Comparison of ENCODE assay signal across 11 cellular contexts in genomic region chr1:39646232-39647081, GRCh38. TPM values are rescaled to one million over a fixed set of nuclear protein-coding genes. Genes with fewer than 3 reads are reported as not detected.
DNase-seq lines count a peak whose midpoint lies in the region; ATAC-seq and TF ChIP-seq lines count a peak whose summit lies in the region.
"Had no signal": no experiment of that assay in that cellular context is flagged by ENCODE, and none has a peak within 500 bp of the region (broad histone marks: within the 10 kb centered on the region; RNA-seq: fewer than 3 reads in every experiment).

No MANE protein-coding gene starts in this region.

- H3K4me1 Mint-ChIP-seq in endodermal cell, result peaks cover 5% of the 10 kb centered on the region
- no peaks in the 10 kb centered on the region for H3K4me1 Mint-ChIP-seq in activated T-cell treated with anti-CD3 and anti-CD28 coated beads, Interleukin-2, amount 50 U/mL, for 4 hours (ENCODE audit: low read depth)

- H3K36me3 Mint-ChIP-seq in endodermal cell (ENCODE audit: low read depth), result no peaks in the 10 kb centered on the region
- no peaks in the 10 kb centered on the region for H3K36me3 Mint-ChIP-seq in activated T-cell treated with anti-CD3 and anti-CD28 coated beads, Interleukin-2, amount 50 U/mL, for 4 hours (ENCODE audit: insufficient read depth)

- no peak for TF ChIP-seq CTCF in endodermal cell (conservative IDR thresholded peaks at IDR 0.05)

- no peak overlapping the region for H3K9ac ChIP-seq in endodermal cell (ENCODE audit: extremely low read depth, low read length, poor library complexity, severe bottlenecking)
- H3K9ac ChIP-seq: KMS-11 had no signal

- DNase-seq in NCI-H524 (lab: John Stamatoyannopoulos, UW) (peak; percentile 56 to 70), NCI-H524 treated with DMSO at 0.1 percent for 48 hours (lab: John Stamatoyannopoulos, UW) (no peak), endodermal cell (peak; percentile 84), aorta (peak; percentile 72 to 80), middle frontal gyrus (ENCODE audit: extremely low spot score, low spot score) (no peak)
- no peak for DNase-seq in activated T-cell treated with anti-CD3 and anti-CD28 coated beads, Interleukin-2, amount 50 U/mL, for 4 hours

- intact Hi-C loops in aorta (cut with DNase I), result no loop called here

- H3K9me3 Mint-ChIP-seq in endodermal cell, result no peaks in the 10 kb centered on the region
- no peaks in the 10 kb centered on the region for H3K9me3 Mint-ChIP-seq in activated T-cell treated with anti-CD3 and anti-CD28 coated beads, Interleukin-2, amount 50 U/mL, for 4 hours

- H3K27me3 ChIP-seq in endodermal cell (ENCODE audit: control insufficient read depth, insufficient read depth, low read length, poor library complexity, severe bottlenecking) (peaks cover 71% of the 10 kb centered on the region), aorta (ENCODE audit: control insufficient read depth in 1 of 2, insufficient read depth in 2 of 2, low read length in 1 of 2) (no peaks in the 10 kb centered on the region)

- no peaks in the 10 kb centered on the region for H3K36me3 ChIP-seq in endodermal cell (ENCODE audit: control insufficient read depth, insufficient read depth, low read length)
- no peaks in the 10 kb centered on the region for H3K36me3 ChIP-seq in mesodermal cell (ENCODE audit: control insufficient read depth, insufficient read depth, low read length)
- no peaks in the 10 kb centered on the region for H3K36me3 ChIP-seq in aorta (ENCODE audit: control insufficient read depth in 1 of 2, insufficient read depth in 2 of 2, low read length in 1 of 2)

- H3K4me1 ChIP-seq in endodermal cell (ENCODE audit: control insufficient read depth, insufficient read depth, low read length) (no peaks in the 10 kb centered on the region), mesodermal cell (ENCODE audit: control insufficient read depth, insufficient read depth, low read length, poor library complexity, severe bottlenecking) (peaks cover 6% of the 10 kb centered on the region), aorta (ENCODE audit: control insufficient read depth in 1 of 2, insufficient read depth in 2 of 2, low read length in 2 of 2) (no peaks in the 10 kb centered on the region)

- H3K9me3 ChIP-seq in endodermal cell (ENCODE audit: control insufficient read depth, low read length), result no peaks in the 10 kb centered on the region
- no peaks in the 10 kb centered on the region for H3K9me3 ChIP-seq in mesodermal cell (ENCODE audit: control insufficient read depth, low read length)
- no peaks in the 10 kb centered on the region for H3K9me3 ChIP-seq in aorta (ENCODE audit: control insufficient read depth, low read length)

- ATAC-seq in aorta (ENCODE audit: low FRiP score) (peak; percentile 64), HG03354 (IDR thresholded peaks at IDR 0.05; ENCODE audit: poor library complexity, severe bottlenecking, unreplicated experiment) (no peak)
- ATAC-seq in activated T-cell treated with anti-CD3 and anti-CD28 coated beads, Interleukin-2, amount 50 U/mL, for 4 hours, result no peak

- H3K4me3 ChIP-seq in endodermal cell (ENCODE audit: low read length) (no peak overlapping the region), mesodermal cell (ENCODE audit: extremely low read depth, insufficient read depth, low read length, poor library complexity, severe bottlenecking) (no peak overlapping the region), aorta (ENCODE audit: low read length in 2 of 2) (no peak overlapping the region)

- H3K27me3 Mint-ChIP-seq in endodermal cell (ENCODE audit: insufficient read depth), result peaks cover 80% of the 10 kb centered on the region
- no peaks in the 10 kb centered on the region for H3K27me3 Mint-ChIP-seq in activated T-cell treated with anti-CD3 and anti-CD28 coated beads, Interleukin-2, amount 50 U/mL, for 4 hours (ENCODE audit: low read depth)

- no peak overlapping the region for H3K27ac Mint-ChIP-seq in endodermal cell

- H3K27ac ChIP-seq in endodermal cell (ENCODE audit: low read depth, low read length) (peak overlapping the region; percentile 89), mesodermal cell (ENCODE audit: low read depth, low read length, severe bottlenecking) (peak overlapping the region; percentile 95), aorta (ENCODE audit: low read depth in 1 of 2, low read length in 2 of 2) (peak overlapping the region; percentile 15 to 30)
- H3K27ac ChIP-seq: epithelial cell of prostate, KMS-11 had no signal

- 20 to 60% methylated on average over 2 to 12 of the region's 12 CpGs for WGBS in endodermal cell (ENCODE audit: insufficient coverage in 1 of 2, insufficient read length in 1 of 2), 2 experiments
- 55 to 57% methylated on average over 5 of the region's 12 CpGs for WGBS in mesodermal cell (ENCODE audit: insufficient coverage in 2 of 2), 2 experiments
- WGBS in aorta, 2 donors, result 15 to 22% methylated on average over 12 of the region's 12 CpGs

- H3K4me3 Mint-ChIP-seq in endodermal cell, result no peak overlapping the region
- H3K4me3 Mint-ChIP-seq in activated T-cell treated with anti-CD3 and anti-CD28 coated beads, Interleukin-2, amount 50 U/mL, for 4 hours, result no peak overlapping the region

RNA-seq across cellular contexts. Expression of gene HEYL, which starts 7.0 kb away (rescaled TPM):
- 1 to 10 TPM; 1.2 to 1.5 TPM for total RNA-seq in endodermal cell
- 6.9 TPM for polyA plus RNA-seq in endodermal cell (2013, experiment 1 of 2)
- polyA plus RNA-seq in endodermal cell (2013, experiment 2 of 2), result 6.7 TPM
- polyA plus RNA-seq in mesodermal cell (2013, experiment 1 of 2), result 8.8 TPM
- polyA plus RNA-seq in mesodermal cell (2013, experiment 2 of 2), result 6.1 TPM
- total RNA-seq in aorta, result 10 to 100 TPM; 26.3 to 35.4 TPM
- polyA plus RNA-seq in aorta, result 10 to 100 TPM; 24.2 to 68.6 TPM
- total RNA-seq in activated T-cell treated with anti-CD3 and anti-CD28 coated beads, Interleukin-2, amount 50 U/mL, for 4 hours, result under 1 TPM; 0.05 to 0.11 (median 0.08) TPM
- total RNA-seq: A172 had no signal

RNA-seq across cellular contexts. Expression of gene NT5C1A, which starts 25.4 kb away (rescaled TPM):
- not detected for total RNA-seq in endodermal cell
- not detected for polyA plus RNA-seq in endodermal cell (2013, experiment 1 of 2)
- polyA plus RNA-seq in endodermal cell (2013, experiment 2 of 2), result not detected
- polyA plus RNA-seq in mesodermal cell (2013, experiment 1 of 2), result not detected
- polyA plus RNA-seq in mesodermal cell (2013, experiment 2 of 2), result not detected
- total RNA-seq in aorta, result under 1 TPM in 1 of 2 donors, not detected in 1; 0.57 TPM
- polyA plus RNA-seq in aorta, result under 1 TPM in 1 of 2 donors, not detected in 1; 0.46 TPM
- total RNA-seq in activated T-cell treated with anti-CD3 and anti-CD28 coated beads, Interleukin-2, amount 50 U/mL, for 4 hours, result not detected
- total RNA-seq: A172 had no signal

RNA-seq across cellular contexts. Expression of gene HPCAL4, which starts 44.8 kb away (rescaled TPM):
- not detected for total RNA-seq in endodermal cell
- polyA plus RNA-seq in endodermal cell (2013, experiment 1 of 2), result 0.21 TPM
- 0.17 TPM for polyA plus RNA-seq in endodermal cell (2013, experiment 2 of 2)
- 0.52 TPM for polyA plus RNA-seq in mesodermal cell (2013, experiment 1 of 2)
- 0.71 TPM for polyA plus RNA-seq in mesodermal cell (2013, experiment 2 of 2)
- total RNA-seq in aorta, result not detected
- not detected for polyA plus RNA-seq in aorta
- under 1 TPM; 0.05 to 0.38 (median 0.33) TPM for total RNA-seq in activated T-cell treated with anti-CD3 and anti-CD28 coated beads, Interleukin-2, amount 50 U/mL, for 4 hours
- total RNA-seq: A172 had no signal

Comparison
In these comparisons a context has a peak if more than half of its experiments do, and no peak if none do; other contexts are left out.
1. DNase-seq: peak in NCI-H524 (2 of 2), endodermal cell (single experiment) and aorta (2 of 2); none in NCI-H524 treated with DMSO at 0.1 percent for 48 hours (single experiment), activated T-cell treated with anti-CD3 and anti-CD28 coated beads, Interleukin-2, amount 50 U/mL, for 4 hours (single experiment) and middle frontal gyrus (single experiment).
2. H3K27ac ChIP-seq: peak in every context shown above with its lines; median percentile 95 in mesodermal cell; 89 in endodermal cell; 22 in aorta.
3. RNA of gene HEYL, which starts 7.0 kb away (total RNA-seq): 26.3 to 35.4 TPM in aorta; 1.2 to 1.5 TPM in endodermal cell and 0.05 to 0.11 TPM in activated T-cell treated with anti-CD3 and anti-CD28 coated beads, Interleukin-2, amount 50 U/mL, for 4 hours; every median in the first group is over 10 times any median in the second.